ENCODE assay signal across 8 cellular contexts in genomic region chr15:55846108-55846707, GRCh38.
DNase-seq lines count a peak whose midpoint lies in the region; ATAC-seq and TF ChIP-seq lines count a peak whose summit lies in the region.

No MANE protein-coding gene starts in this region.

- H2AFZ ChIP-seq in fibroblast of lung (ENCODE audit: low read length) = no peak overlapping the region

- H4K20me1 ChIP-seq in fibroblast of lung (ENCODE audit: control insufficient read depth, extremely low read depth, insufficient read depth, low read length) = no peaks in the 10 kb centered on the region

- TF ChIP-seq CTCF in AG09309 (IDR thresholded peaks at IDR 0.05; ENCODE audit: control insufficient read depth, insufficient read depth, low read depth, low read length, missing control alignments) (peak; percentile 78), GM12872 (IDR thresholded peaks at IDR 0.05; ENCODE audit: insufficient read depth, low read depth, low read length) (peak; percentile 82), WI38 (IDR thresholded peaks at IDR 0.05; ENCODE audit: low read depth, low read length) (peak; percentile 66), fibroblast of lung (conservative IDR thresholded peaks at IDR 0.05 in 1 of 2, IDR thresholded peaks at IDR 0.05 in 1 of 2; ENCODE audit: low read depth in 1 of 2, low read length in 2 of 2) (peak; percentile 89 to 93), neural crest cell (conservative IDR thresholded peaks at IDR 0.05) (peak; percentile 92)

- peak; percentile 82 for ATAC-seq in HG02973 (IDR thresholded peaks at IDR 0.05; ENCODE audit: unreplicated experiment)
- ATAC-seq in HG03159 (IDR thresholded peaks at IDR 0.05; ENCODE audit: unreplicated experiment) = no peak

- H3K27me3 Mint-ChIP-seq in neural crest cell (ENCODE audit: low read depth) = no peaks in the 10 kb centered on the region

- H3K27me3 ChIP-seq in fibroblast of lung (ENCODE audit: control insufficient read depth, insufficient read depth, low read length) = no peaks in the 10 kb centered on the region

- no peak overlapping the region for H3K27ac Mint-ChIP-seq in neural crest cell (ENCODE audit: unreplicated experiment)

- no peak overlapping the region for H3K4me3 Mint-ChIP-seq in neural crest cell

- H3K4me3 ChIP-seq in AG09309 (ENCODE audit: control insufficient read depth, low read depth, low read length) (no peak overlapping the region), WI38 (ENCODE audit: low read depth, low read length) (no peak overlapping the region), fibroblast of lung (replicated peaks in 1 of 4; ENCODE audit: control extremely low read depth in 1 of 4, insufficient read depth in 1 of 4, low read depth in 3 of 4, low read length in 4 of 4) (no peak overlapping the region)

- H3K9ac ChIP-seq in fibroblast of lung (ENCODE audit: insufficient read depth, low read length) = no peak overlapping the region

- peaks cover 4% of the 10 kb centered on the region for H3K4me1 Mint-ChIP-seq in neural crest cell

- H3K4me1 ChIP-seq in fibroblast of lung (ENCODE audit: control insufficient read depth, extremely low read depth, insufficient read depth, low read length) = peaks cover 3% of the 10 kb centered on the region

- peaks cover 8% of the 10 kb centered on the region for H3K9me3 Mint-ChIP-seq in neural crest cell

- DNase-seq in AG09309 (ENCODE audit: low read depth) (peak; percentile 64), NCI-H2227 (lab: John Stamatoyannopoulos, UW; ENCODE audit: unreplicated experiment) (peak; percentile 84), fibroblast of lung (ENCODE audit: low read depth in 2 of 2) (peak; percentile 67 to 89), neural crest cell (ENCODE audit: low read depth, low spot score) (peak; percentile 73)

- H3K27ac ChIP-seq in fibroblast of lung (ENCODE audit: insufficient read depth, low read length) = no peak overlapping the region

- H3K36me3 ChIP-seq in fibroblast of lung (ENCODE audit: control insufficient read depth, insufficient read depth, low read length) = no peaks in the 10 kb centered on the region

- H3K4me2 ChIP-seq in fibroblast of lung (ENCODE audit: extremely low read depth, insufficient read depth, low read length) = no peak overlapping the region

- no peaks in the 10 kb centered on the region for H3K79me2 ChIP-seq in fibroblast of lung (ENCODE audit: control insufficient read depth, insufficient read depth, low read length)

- H3K9me3 ChIP-seq in fibroblast of lung (ENCODE audit: control insufficient read depth, insufficient read depth, low read depth, low read length) = no peaks in the 10 kb centered on the region

- H3K36me3 Mint-ChIP-seq in neural crest cell (ENCODE audit: low read depth) = peaks cover 16% of the 10 kb centered on the region
